Comparison of ENCODE assay signal across 29 cellular contexts in genomic region chr10:1138529-1138928, GRCh38.
"Had no signal": no experiment of that assay in that cellular context is flagged by ENCODE, and none has a peak within 500 bp of the region (broad histone marks: within the 10 kb centered on the region; RNA-seq: fewer than 3 reads in every experiment).

No MANE protein-coding gene starts in this region.

- H3K27ac ChIP-seq: colonic mucosa, coronary artery, dorsolateral prefrontal cortex, epithelial cell of prostate, esophagus muscularis mucosa, esophagus squamous epithelium, foreskin keratinocyte, gastrocnemius medialis, gastroesophageal sphincter, heart left ventricle, heart right ventricle, hepatocyte had no signal

- H3K79me2 ChIP-seq: hepatocyte had no signal

- DNase-seq: colonic mucosa; cortex of kidney; dermis blood vessel endothelial cell; dorsolateral prefrontal cortex; effector CD4-positive, alpha-beta T cell; effector CD8-positive, alpha-beta T cell; effector memory CD4-positive, alpha-beta T cell; effector memory CD8-positive, alpha-beta T cell; endodermal cell; erythroblast; esophagus squamous epithelium; foreskin fibroblast; foreskin keratinocyte; foreskin melanocyte; gastrocnemius medialis; glutamatergic neuron; head of caudate nucleus; heart left ventricle; heart right ventricle had no signal

- H3K36me3 ChIP-seq: colonic mucosa, esophagus squamous epithelium, gastrocnemius medialis, gastroesophageal sphincter, heart left ventricle, heart right ventricle had no signal

- H3K27me3 ChIP-seq: colonic mucosa, dorsolateral prefrontal cortex, esophagus muscularis mucosa, esophagus squamous epithelium, foreskin keratinocyte, gastrocnemius medialis, gastroesophageal sphincter, heart left ventricle, heart right ventricle, hepatocyte had no signal

- ATAC-seq: effector memory CD8-positive, alpha-beta T cell; esophagus mucosa; foreskin keratinocyte; gastrocnemius medialis; gastroesophageal sphincter; heart left ventricle; heart right ventricle had no signal

- H3K4me3 ChIP-seq: colonic mucosa, coronary artery, dorsolateral prefrontal cortex, esophagus muscularis mucosa, esophagus squamous epithelium, gastrocnemius medialis, gastroesophageal sphincter, heart left ventricle, heart right ventricle, hepatocyte had no signal

- H3K4me2 ChIP-seq: hepatocyte had no signal

- H3K4me1 ChIP-seq: colonic mucosa, esophagus muscularis mucosa, esophagus squamous epithelium, foreskin keratinocyte, gastrocnemius medialis, gastroesophageal sphincter, heart left ventricle, heart right ventricle had no signal

- H3K9me3 ChIP-seq: colonic mucosa, gastrocnemius medialis had no signal

- H2AFZ ChIP-seq: hepatocyte had no signal

- FAIRE-seq: colon, endometrium, endothelial cell of umbilical vein, frontal cortex had no signal
